Comparison of ENCODE assay signal across 36 cellular contexts in the genomic region with DNA sequence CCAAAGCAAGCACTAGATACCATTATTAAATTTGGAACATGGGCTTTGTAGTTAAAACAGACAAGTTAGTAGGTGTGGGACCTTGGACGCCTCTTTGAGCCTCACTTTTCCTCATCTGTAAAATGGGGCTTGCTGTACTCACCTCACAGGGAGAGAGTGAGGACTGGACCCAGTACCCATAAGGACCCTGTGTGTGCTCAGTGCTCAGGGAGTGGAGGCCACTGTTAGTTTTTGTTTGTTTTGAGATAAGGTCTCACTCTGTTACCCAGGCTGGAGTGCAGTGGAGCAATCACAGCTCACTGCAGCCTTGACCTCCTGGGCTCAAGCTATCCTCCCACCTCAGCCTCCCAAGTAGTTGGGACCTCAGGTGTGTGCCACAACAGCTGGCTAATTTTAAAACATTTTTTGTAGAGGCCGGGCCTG. TPM values are rescaled to one million over a fixed set of nuclear protein-coding genes. Genes with fewer than 3 reads are reported as not detected.
"Had no signal": no experiment of that assay in that cellular context is flagged by ENCODE, and none has a peak within 500 bp of the region (broad histone marks: within the 10 kb centered on the region; RNA-seq: fewer than 3 reads in every experiment).

No MANE protein-coding gene starts in this region.

- DNase-seq: Karpas-422, Kasumi-1, MG63, MM.1S, MV-4-11, NCI-H1048, NCI-H1092, NCI-H1092 treated with DMSO at 0.1 percent for 48 hours, NCI-H1105, NCI-H1105 treated with DMSO at 0.1 percent for 48 hours, NCI-H1417, NCI-H1417 treated with DMSO at 0.1 percent for 48 hours, NCI-H1436, NCI-H1436 treated with DMSO at 0.1 percent for 48 hours, NCI-H146, NCI-H1694, NCI-H1694 treated with DMSO at 0.1 percent for 48 hours, NCI-H187, NCI-H187 treated with DMSO at 0.1 percent for 48 hours, NCI-H1930, NCI-H2029, NCI-H2029 treated with DMSO at 0.1 percent for 48 hours, NCI-H2081, NCI-H2081 treated with DMSO at 0.1 percent for 48 hours, NCI-H2107, NCI-H2171, NCI-H2171 treated with DMSO at 0.1 percent for 48 hours, NCI-H2227 treated with DMSO at 0.1 percent for 48 hours, NCI-H226, NCI-H345, NCI-H446, NCI-H446 treated with DMSO at 0.1 percent for 48 hours, NCI-H510A, NCI-H510A treated with DMSO at 0.1 percent for 48 hours, NCI-H524 had no signal

- H3K9me3 ChIP-seq: MG63 had no signal

- H3K36me3 ChIP-seq: MG63 had no signal

- H3K4me3 ChIP-seq: MG63 had no signal

- H3K27me3 ChIP-seq: MG63 had no signal

RNA-seq across cellular contexts. Expression of a gene that starts 8.9 kb away (rescaled TPM):
- total RNA-seq: M059J had no signal
